8 cellular contexts compared by ENCODE assay signal in the genomic region with DNA sequence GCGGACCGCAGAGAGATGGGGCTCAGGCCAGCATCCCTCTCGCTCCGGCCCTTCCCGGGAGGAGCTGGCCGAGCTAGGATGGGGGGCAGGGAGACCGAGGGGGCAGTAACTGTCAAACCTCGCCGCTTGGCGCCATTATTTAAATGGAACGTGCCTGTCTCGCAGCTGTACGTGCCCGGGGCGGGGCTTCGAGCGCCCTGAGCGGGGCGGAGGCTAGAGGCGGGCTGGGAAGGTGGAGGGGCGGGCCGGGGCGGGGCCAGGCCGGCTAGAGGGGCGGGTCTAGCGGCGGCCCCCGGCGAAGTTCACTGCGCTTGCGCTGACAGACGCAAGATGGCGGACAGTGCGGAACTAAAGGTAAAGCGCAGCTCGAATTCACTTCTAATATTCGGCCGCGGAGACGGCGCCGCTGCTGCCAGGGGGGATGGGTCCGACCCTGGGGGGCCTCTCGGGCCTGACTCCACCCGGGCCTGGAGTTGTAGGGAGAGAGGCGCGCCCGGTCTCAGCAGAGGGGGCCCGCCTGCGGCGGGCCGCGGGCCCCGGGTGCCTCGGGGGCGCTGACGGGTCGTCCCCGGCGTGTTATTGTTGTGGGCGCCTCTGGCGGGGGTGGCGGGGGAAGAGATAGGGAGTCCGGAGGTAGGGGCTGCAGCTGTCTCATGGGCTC. TPM values are rescaled to one million over a fixed set of nuclear protein-coding genes. Genes with fewer than 3 reads are reported as not detected.
DNase-seq lines count a peak whose midpoint lies in the region; ATAC-seq and TF ChIP-seq lines count a peak whose summit lies in the region.

Gene PIAS1 (plus strand): TSS at position 319 of the 661 bp plus-strand sequence. CDS start 12 bp downstream, at position 331.

- TF ChIP-seq CTCF in GM13976 (IDR thresholded peaks at IDR 0.05; ENCODE audit: borderline replicate concordance, control extremely low read depth, extremely low read depth, insufficient read depth, missing control alignments) (no peak), upper lobe of left lung (IDR thresholded peaks at IDR 0.05) (peak in 2 of 6 experiments; percentile 13 to 22)

- peak; percentile 72 for ATAC-seq in HG02884 (IDR thresholded peaks at IDR 0.05; ENCODE audit: unreplicated experiment)
- peak; percentile 99 for ATAC-seq in left cardiac atrium
- peak; percentile 98 for ATAC-seq in upper lobe of left lung (ENCODE audit: low FRiP score in 2 of 2)

- H3K36me3 ChIP-seq in upper lobe of left lung: no peaks in the 10 kb centered on the region

- H3K4me1 ChIP-seq in upper lobe of left lung: peaks cover 26 to 45% (median 33%) of the 10 kb centered on the region in 4 donors

- DNase-seq in GM13976 (ENCODE audit: low spot score) (peak; percentile 98), NCI-H1694 (lab: John Stamatoyannopoulos, UW) (peak; percentile 80), amniotic stem cell (lab: John Stamatoyannopoulos, UW) (peak; percentile 75), left cardiac atrium (peak; percentile 96), posterior vena cava (ENCODE audit: low spot score) (peak; percentile 98), upper lobe of left lung (peak; percentile 97 to 98)

- peak; percentile 82 to 96 (median 90) for TF ChIP-seq POLR2A in upper lobe of left lung (IDR thresholded peaks at IDR 0.05)

- WGBS in upper lobe of left lung, 2 donors: 0 to 1% methylated on average over 7 to 64 of the region's 64 CpGs

- intact Hi-C loops in T-helper 1 cell treated with Interleukin-12 subunit alpha and Interleukin-12 subunit beta and Interleukin-4 antibody, amounts not matched to agents 30 ng/mL and 1 ng/mL, for 36 hours (cut with micrococcal nuclease): loop anchor here (1.0 to 10.0 kb wide), 12 partner anchors 60 to 1401 kb away; partner anchors contain the start of genes AAGAB, C15orf61, FEM1B and GLCE
- intact Hi-C loops in left cardiac atrium (cut with DNase I): loop anchor here (5.0 to 10.0 kb wide), 2 partner anchors 169 to 187 kb away; no protein-coding TSS in a partner anchor
- intact Hi-C loops in posterior vena cava (cut with DNase I): no loop called here

- in situ Hi-C loops in GM13976 (cut with MboI; ENCODE audit: low sequenced_read_pairs, unreplicated experiment): loop anchor here (25.0 kb wide), 1 partner anchor 192 kb away; no protein-coding TSS in a partner anchor

- H3K4me3 ChIP-seq in upper lobe of left lung: peak within 1 kb of the TSS; percentile 98 to 99 (median 98)

- H3K27ac ChIP-seq in upper lobe of left lung: peak within 1 kb of the TSS; percentile 97 to 100 (median 98)

- TF ChIP-seq EP300 in upper lobe of left lung (IDR thresholded peaks at IDR 0.05): no peak

- H3K27me3 ChIP-seq in upper lobe of left lung: no peaks in the 10 kb centered on the region

- H3K9me3 ChIP-seq in upper lobe of left lung: no peaks in the 10 kb centered on the region

RNA-seq across cellular contexts. Expression of gene PIAS1, which starts in this region (rescaled TPM):
- 42.1 and 42.8 TPM in 2 replicates for total RNA-seq in T-helper 1 cell treated with Interleukin-12 subunit alpha and Interleukin-12 subunit beta and Interleukin-4 antibody, amounts not matched to agents 30 ng/mL and 1 ng/mL, for 36 hours
- total RNA-seq in left cardiac atrium (10 to 100 TPM; 27.1 to 31.7 TPM), posterior vena cava (10 to 100 TPM; 43.1 to 59.2 TPM), upper lobe of left lung (100 to 1,000 TPM in 1 of 6 donors, 10 to 100 TPM in 5; 44.7 to 114 (median 64.3) TPM)

Comparison
In these comparisons a context has a peak if more than half of its experiments do, and no peak if none do; other contexts are left out.
1. Peak in every context shown above with its lines: DNase-seq, ATAC-seq, H3K4me3 ChIP-seq and H3K27ac ChIP-seq.
2. intact Hi-C loops: an anchor here in T-helper 1 cell treated with Interleukin-12 subunit alpha and Interleukin-12 subunit beta and Interleukin-4 antibody, amounts not matched to agents 30 ng/mL and 1 ng/mL, for 36 hours (1.0 to 10.0 kb wide) and left cardiac atrium (5.0 to 10.0 kb wide); none called in posterior vena cava.